ENCODE assay signal across 15 cellular contexts in the genomic region with DNA sequence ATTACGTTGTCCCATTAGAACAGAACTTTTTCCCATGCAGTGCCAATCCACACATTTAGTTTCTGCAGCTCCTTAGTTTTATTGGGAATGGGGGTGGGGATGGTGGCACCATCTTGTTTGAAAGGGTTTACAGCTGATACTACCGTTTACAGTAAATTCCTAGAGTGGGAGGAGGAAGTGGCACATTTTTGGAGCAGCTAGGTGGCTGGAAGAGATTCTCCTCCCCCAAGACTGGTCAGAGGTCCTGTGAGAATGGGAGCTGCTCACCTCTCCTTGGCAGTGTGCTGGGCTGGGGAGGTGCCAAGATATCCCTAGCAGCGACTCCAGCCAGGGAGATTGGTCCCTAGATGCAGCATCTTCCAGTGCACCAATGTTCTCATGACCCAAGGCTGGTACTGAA. TPM values are rescaled to one million over a fixed set of nuclear protein-coding genes. Genes with fewer than 3 reads are reported as not detected.
DNase-seq lines count a peak whose midpoint lies in the region; ATAC-seq and TF ChIP-seq lines count a peak whose summit lies in the region.
"Had no signal": no experiment of that assay in that cellular context is flagged by ENCODE, and none has a peak within 500 bp of the region (broad histone marks: within the 10 kb centered on the region; RNA-seq: fewer than 3 reads in every experiment).

No MANE protein-coding gene starts in this region.

- no peak overlapping the region for H3K27ac ChIP-seq in CD4-positive, alpha-beta memory T cell (ENCODE audit: low read depth, low read length)
- no peak overlapping the region for H3K27ac ChIP-seq in GM23338 (ENCODE audit: low read depth)
- no peak overlapping the region for H3K27ac ChIP-seq in lower lobe of right lung
- H3K27ac ChIP-seq: cardiac muscle cell, WERI-Rb-1 had no signal

- TF ChIP-seq CTCF in GM23338 (conservative IDR thresholded peaks at IDR 0.05; ENCODE audit: low read depth in 2 of 2) (no peak), lower lobe of right lung (IDR thresholded peaks at IDR 0.05) (no peak)

- peak overlapping the region; percentile 39; the same call in 1 of the 2 replicates for H2AFZ ChIP-seq in GM23338

- no peaks in the 10 kb centered on the region for H3K9me3 Mint-ChIP-seq in CD4-positive, alpha-beta memory T cell
- H3K9me3 Mint-ChIP-seq in GM23338: 0 out of 3 replicates have a peak, but pooled peaks cover 2% of the 10 kb centered on the region
- H3K9me3 Mint-ChIP-seq in activated naive CD8-positive, alpha-beta T cell (ENCODE audit: low read depth): no peaks in the 10 kb centered on the region
- H3K9me3 Mint-ChIP-seq in natural killer cell treated with Interleukin-12 subunit alpha and Interleukin-12 subunit beta and Interleukin-15 and Interleukin-18, amount 100 ng/mL, for 72 hours: no peaks in the 10 kb centered on the region

- H3K27ac Mint-ChIP-seq in CD4-positive, alpha-beta memory T cell: peak overlapping the region; percentile 96 to 100 (median 99)
- H3K27ac Mint-ChIP-seq in GM23338: no peak overlapping the region
- H3K27ac Mint-ChIP-seq in activated naive CD8-positive, alpha-beta T cell: peak overlapping the region; percentile 96
- peak overlapping the region; percentile 63 to 95 for H3K27ac Mint-ChIP-seq in natural killer cell treated with Interleukin-12 subunit alpha and Interleukin-12 subunit beta and Interleukin-15 and Interleukin-18, amount 100 ng/mL, for 72 hours

- no peaks in the 10 kb centered on the region for H3K36me3 ChIP-seq in CD4-positive, alpha-beta memory T cell (ENCODE audit: insufficient read depth, low read length)
- H3K36me3 ChIP-seq in GM23338 (ENCODE audit: insufficient read depth) (no peaks in the 10 kb centered on the region), lower lobe of right lung (no peaks in the 10 kb centered on the region)
- H3K36me3 ChIP-seq: cardiac muscle cell, WERI-Rb-1 had no signal

- H3K4me1 ChIP-seq in CD4-positive, alpha-beta memory T cell (ENCODE audit: insufficient read depth, low read length): peaks cover 13% of the 10 kb centered on the region
- H3K4me1 ChIP-seq in GM23338 (ENCODE audit: insufficient read depth) (0 out of 2 replicates have a peak, but pooled peaks cover 3% of the 10 kb centered on the region), lower lobe of right lung (peaks cover 4% of the 10 kb centered on the region)

- H3K27me3 Mint-ChIP-seq in CD4-positive, alpha-beta memory T cell: no peaks in the 10 kb centered on the region
- peaks cover 1% of the 10 kb centered on the region for H3K27me3 Mint-ChIP-seq in GM23338 (ENCODE audit: insufficient read depth, low read depth, poor library complexity)
- no peaks in the 10 kb centered on the region for H3K27me3 Mint-ChIP-seq in activated naive CD8-positive, alpha-beta T cell
- peaks cover 0 to 6% of the 10 kb centered on the region in 2 donors for H3K27me3 Mint-ChIP-seq in natural killer cell treated with Interleukin-12 subunit alpha and Interleukin-12 subunit beta and Interleukin-15 and Interleukin-18, amount 100 ng/mL, for 72 hours

- no peak overlapping the region for H3K4me3 ChIP-seq in CD4-positive, alpha-beta memory T cell (ENCODE audit: low read length in 2 of 2)
- H3K4me3 ChIP-seq in GM23338: no peak overlapping the region
- H3K4me3 ChIP-seq in lower lobe of right lung: no peak overlapping the region
- H3K4me3 ChIP-seq: cardiac muscle cell had no signal

- DNase-seq in CD4-positive, alpha-beta memory T cell: no peak
- peak; percentile 34 for DNase-seq in GM23338 (ENCODE audit: low spot score)
- no peak for DNase-seq in natural killer cell treated with Interleukin-12 subunit alpha and Interleukin-12 subunit beta and Interleukin-15 and Interleukin-18, amount 100 ng/mL, for 72 hours (ENCODE audit: low spot score)
- DNase-seq in dedifferentiated amniotic fluid mesenchymal stem cell (ENCODE audit: extremely low spot score): no peak
- DNase-seq in mesenteric fat pad (ENCODE audit: low spot score): no peak
- no peak for DNase-seq in lower lobe of right lung
- DNase-seq: NCI-H2107; NK-92 treated with Interleukin-12 subunit alpha and Interleukin-12 subunit beta, amount 100 ng/mL, for 24 hours; stimulated activated CD4-positive, alpha-beta T cell treated with anti-CD3 and anti-CD28 coated beads, Interleukin-4, amount 100 ng/mL, for 1 hour; WERI-Rb-1 had no signal

- H3K4me2 ChIP-seq in GM23338: no peak overlapping the region

- peaks cover 3% of the 10 kb centered on the region; the same call in 1 of the 2 replicates for H3K9me2 ChIP-seq in GM23338 (ENCODE audit: insufficient read depth)

- H3K27me3 ChIP-seq in CD4-positive, alpha-beta memory T cell (ENCODE audit: insufficient read depth, low read length): no peaks in the 10 kb centered on the region
- H3K27me3 ChIP-seq in GM23338 (ENCODE audit: insufficient read depth) (no peaks in the 10 kb centered on the region), lower lobe of right lung (ENCODE audit: low read depth) (no peaks in the 10 kb centered on the region)
- H3K27me3 ChIP-seq: cardiac muscle cell had no signal

- POLR2A ChIA-PET in CD4-positive, alpha-beta memory T cell (lab: Charles Lee; ENCODE audit: partially characterized antibody): interaction anchor here (0.5 to 5.3 kb wide), 9 partner anchors 14 to 289 kb away, joined by 3 to 58 read pairs (median 7); no protein-coding TSS in a partner anchor

- ATAC-seq in GM23338: no peak
- ATAC-seq in natural killer cell treated with Interleukin-12 subunit alpha and Interleukin-12 subunit beta and Interleukin-15 and Interleukin-18, amount 100 ng/mL, for 72 hours: no peak
- no peak for ATAC-seq in lower lobe of right lung
- ATAC-seq: HCT116 had no signal

- CTCF ChIA-PET in CD4-positive, alpha-beta memory T cell (lab: Charles Lee; ENCODE audit: partially characterized antibody): interaction anchor here (0.6 to 12.6 kb wide), 17 partner anchors 9 to 782 kb away, joined by 3 to 619 read pairs (median 6); a partner anchor contains a TSS

- H3K4me3 Mint-ChIP-seq in CD4-positive, alpha-beta memory T cell: peak overlapping the region in 1 of 8 donors; percentile 41
- H3K4me3 Mint-ChIP-seq in GM23338: no peak overlapping the region
- peak overlapping the region; percentile 90 for H3K4me3 Mint-ChIP-seq in activated naive CD8-positive, alpha-beta T cell
- no peak overlapping the region for H3K4me3 Mint-ChIP-seq in natural killer cell treated with Interleukin-12 subunit alpha and Interleukin-12 subunit beta and Interleukin-15 and Interleukin-18, amount 100 ng/mL, for 72 hours

- no peaks in the 10 kb centered on the region for H3K9me3 ChIP-seq in CD4-positive, alpha-beta memory T cell (ENCODE audit: control insufficient read depth in 1 of 2, low read length in 2 of 2)
- H3K9me3 ChIP-seq in lower lobe of right lung: no peaks in the 10 kb centered on the region

- no peaks in the 10 kb centered on the region for H3K79me2 ChIP-seq in GM23338 (replicated peaks; ENCODE audit: insufficient read depth)

- no peaks in the 10 kb centered on the region for H4K20me1 ChIP-seq in GM23338 (replicated peaks; ENCODE audit: insufficient read depth)

- peaks cover 0 to 5% of the 10 kb centered on the region in 2 donors for H3K36me3 Mint-ChIP-seq in CD4-positive, alpha-beta memory T cell
- H3K36me3 Mint-ChIP-seq in GM23338 (ENCODE audit: low read depth): no peaks in the 10 kb centered on the region
- H3K36me3 Mint-ChIP-seq in activated naive CD8-positive, alpha-beta T cell: no peaks in the 10 kb centered on the region
- no peaks in the 10 kb centered on the region for H3K36me3 Mint-ChIP-seq in natural killer cell treated with Interleukin-12 subunit alpha and Interleukin-12 subunit beta and Interleukin-15 and Interleukin-18, amount 100 ng/mL, for 72 hours

- intact Hi-C loops in CD4-positive, alpha-beta memory T cell (cut with micrococcal nuclease): loop anchor here (5.0 kb wide), 1 partner anchor 679 kb away; no protein-coding TSS in a partner anchor
- intact Hi-C loops in lower lobe of right lung (cut with DNase I): no loop called here

- peaks cover 14 to 35% (median 26%) of the 10 kb centered on the region in 4 donors for H3K4me1 Mint-ChIP-seq in CD4-positive, alpha-beta memory T cell
- H3K4me1 Mint-ChIP-seq in GM23338: peaks cover 17% of the 10 kb centered on the region
- peaks cover 62% of the 10 kb centered on the region for H3K4me1 Mint-ChIP-seq in activated naive CD8-positive, alpha-beta T cell (ENCODE audit: low read depth)
- peaks cover 13 to 21% of the 10 kb centered on the region in 2 donors for H3K4me1 Mint-ChIP-seq in natural killer cell treated with Interleukin-12 subunit alpha and Interleukin-12 subunit beta and Interleukin-15 and Interleukin-18, amount 100 ng/mL, for 72 hours (ENCODE audit: low read depth in 2 of 2)

- no peaks in the 10 kb centered on the region for H3F3A ChIP-seq in GM23338 (replicated peaks; ENCODE audit: low read depth)

TF ChIP-seq in GM23338, 12 proteins besides CTCF, POLR2A, EP300 and RAD21 (continues in another document):
- TF ChIP-seq POLR2AphosphoS5 (IDR thresholded peaks at IDR 0.05; ENCODE audit: low read depth) (no peak), JUNB (IDR thresholded peaks at IDR 0.05; ENCODE audit: unreplicated experiment) (no peak), ZNF114 (CRISPR knock-in tag; IDR thresholded peaks at IDR 0.05) (no peak), NANOG (IDR thresholded peaks at IDR 0.05; ENCODE audit: borderline replicate concordance) (no peak), EZH2phosphoT487 (IDR thresholded peaks at IDR 0.05; ENCODE audit: unreplicated experiment) (no peak)

RNA-seq across cellular contexts. Expression of a gene that starts 12.4 kb away (rescaled TPM):
- total RNA-seq in CD4-positive, alpha-beta memory T cell: not detected
- polyA plus RNA-seq in CD4-positive, alpha-beta memory T cell: under 1 TPM in 1 of 2 donors, not detected in 1; 0.09 TPM
- total RNA-seq in GM23338 (2014; rRNA removed; shearing (Covaris generic)): not detected in 2 replicates
- 0.65 and 0.73 TPM in 2 replicates for polyA plus RNA-seq in GM23338 (2016; fragmentation: Nextera tagmentation; extraction: Ambion mirVana)
- total RNA-seq in natural killer cell treated with Interleukin-12 subunit alpha and Interleukin-12 subunit beta and Interleukin-15 and Interleukin-18, amount 100 ng/mL, for 72 hours: not detected
- total RNA-seq in mesenteric fat pad (not detected), lower lobe of right lung (not detected)
- total RNA-seq: cardiac muscle cell, glomerular endothelial cell, SK-MEL-5 had no signal

RNA-seq across cellular contexts. Expression of a gene that starts 45.7 kb away (rescaled TPM):
- total RNA-seq in CD4-positive, alpha-beta memory T cell: 10 to 100 TPM; 40.6 to 45.2 TPM
- polyA plus RNA-seq in CD4-positive, alpha-beta memory T cell: 10 to 100 TPM; 15.6 to 19.0 TPM
- 24.7 and 27.7 TPM in 2 replicates for total RNA-seq in GM23338 (2014; rRNA removed; shearing (Covaris generic))
- polyA plus RNA-seq in GM23338 (2016; fragmentation: Nextera tagmentation; extraction: Ambion mirVana): 24.2 and 26.3 TPM in 2 replicates
- total RNA-seq in natural killer cell treated with Interleukin-12 subunit alpha and Interleukin-12 subunit beta and Interleukin-15 and Interleukin-18, amount 100 ng/mL, for 72 hours: 10 to 100 TPM; 26.4 to 28.4 TPM
- total RNA-seq in mesenteric fat pad (16.9 TPM), lower lobe of right lung (22.2 TPM)

RNA-seq across cellular contexts. Expression of a gene that starts 45.9 kb away (rescaled TPM):
- 1 to 10 TPM; 1.7 to 1.9 TPM for total RNA-seq in CD4-positive, alpha-beta memory T cell
- polyA plus RNA-seq in CD4-positive, alpha-beta memory T cell: 1 to 10 TPM; 3.8 to 7.6 TPM
- 4.4 and 4.7 TPM in 2 replicates for total RNA-seq in GM23338 (2014; rRNA removed; shearing (Covaris generic))
- 26.3 and 32.9 TPM in 2 replicates for polyA plus RNA-seq in GM23338 (2016; fragmentation: Nextera tagmentation; extraction: Ambion mirVana)
- total RNA-seq in natural killer cell treated with Interleukin-12 subunit alpha and Interleukin-12 subunit beta and Interleukin-15 and Interleukin-18, amount 100 ng/mL, for 72 hours: 1 to 10 TPM; 2.7 to 5.3 TPM
- total RNA-seq in mesenteric fat pad (10.8 TPM), lower lobe of right lung (13.6 TPM)
